Comparison of ENCODE assay signal across 11 cellular contexts in genomic region chr9:93128011-93128714, GRCh38. TPM values are rescaled to one million over a fixed set of nuclear protein-coding genes. Genes with fewer than 3 reads are reported as not detected.
A peak's percentile ranks its signal among the peaks of the same experiment; 100 is the strongest.
DNase-seq lines count a peak whose midpoint lies in the region; ATAC-seq and TF ChIP-seq lines count a peak whose summit lies in the region.
"Had no signal": no experiment of that assay in that cellular context is flagged by ENCODE, and none has a peak within 500 bp of the region (broad histone marks: within the 10 kb centered on the region; RNA-seq: fewer than 3 reads in every experiment).

No MANE protein-coding gene starts in this region.

- H3K27me3 ChIP-seq in RWPE2 (ENCODE audit: insufficient read depth, poor library complexity, severe bottlenecking) (no peaks in the 10 kb centered on the region), ascending aorta (no peaks in the 10 kb centered on the region), lower lobe of right lung (ENCODE audit: low read depth) (no peaks in the 10 kb centered on the region), stomach smooth muscle (ENCODE audit: control insufficient read depth in 1 of 2, insufficient read depth in 2 of 2, low read length in 2 of 2) (no peaks in the 10 kb centered on the region)

- intact Hi-C loops in ascending aorta (cut with DNase I) (loop anchor here (10.0 kb wide), 1 partner anchor 453 kb away; the partner anchor contains the start of gene IPPK), lower lobe of right lung (cut with DNase I) (no loop called here)

- H3K36me3 ChIP-seq in RWPE2 (ENCODE audit: low read depth) (peaks cover 5% of the 10 kb centered on the region; the same call in 1 of the 2 replicates), ascending aorta (peaks cover 30 to 34% of the 10 kb centered on the region in 2 donors), lower lobe of right lung (peaks cover 29% of the 10 kb centered on the region), stomach smooth muscle (ENCODE audit: control insufficient read depth in 2 of 2, insufficient read depth in 2 of 2, low read length in 2 of 2) (peaks cover 22% of the 10 kb centered on the region in 2 donors)

- no peak overlapping the region for H3K4me3 ChIP-seq in RWPE2 (ENCODE audit: severe bottlenecking)
- H3K4me3 ChIP-seq in ascending aorta = no peak overlapping the region
- H3K4me3 ChIP-seq in lower lobe of right lung = no peak overlapping the region
- no peak overlapping the region for H3K4me3 ChIP-seq in stomach smooth muscle (ENCODE audit: low read length in 2 of 2)

- ATAC-seq in RWPE2 (ENCODE audit: low read depth) = no peak
- ATAC-seq in lower lobe of right lung = no peak
- ATAC-seq in GM18873 (IDR thresholded peaks at IDR 0.05; ENCODE audit: low FRiP score, unreplicated experiment) = no peak
- ATAC-seq: left colon had no signal

- no peaks in the 10 kb centered on the region for H3K9me3 ChIP-seq in RWPE2 (ENCODE audit: severe bottlenecking)
- H3K9me3 ChIP-seq in ascending aorta = no peaks in the 10 kb centered on the region
- no peaks in the 10 kb centered on the region for H3K9me3 ChIP-seq in lower lobe of right lung
- no peaks in the 10 kb centered on the region for H3K9me3 ChIP-seq in stomach smooth muscle (ENCODE audit: control insufficient read depth in 2 of 2, low read length in 2 of 2)

- TF ChIP-seq CTCF in RWPE2 (IDR thresholded peaks at IDR 0.05; ENCODE audit: poor library complexity, severe bottlenecking) = no peak
- TF ChIP-seq CTCF in ascending aorta (IDR thresholded peaks at IDR 0.05) = no peak
- TF ChIP-seq CTCF in lower lobe of right lung (IDR thresholded peaks at IDR 0.05) = no peak

- H3K9ac ChIP-seq in stomach smooth muscle (ENCODE audit: low read length in 2 of 2) = peak overlapping the region; percentile 5 to 47

- DNase-seq in RWPE2 (ENCODE audit: low spot score) (peak; percentile 34), ascending aorta (ENCODE audit: low spot score in 2 of 2) (no peak), lower lobe of right lung (peak; percentile 39), RPMI8226 (no peak), DMS79 (lab: John Stamatoyannopoulos, UW) (no peak)
- DNase-seq: amniotic stem cell, DND-41, NCI-H187 had no signal

- H3K27ac ChIP-seq in RWPE2 (ENCODE audit: poor library complexity, severe bottlenecking) = no peak overlapping the region
- H3K27ac ChIP-seq in ascending aorta = peak overlapping the region; percentile 78 to 99
- peak overlapping the region; percentile 67 for H3K27ac ChIP-seq in lower lobe of right lung
- H3K27ac ChIP-seq in stomach smooth muscle (ENCODE audit: low read length) = peak overlapping the region; percentile 98

- H3K4me1 ChIP-seq in RWPE2 (ENCODE audit: insufficient read depth, poor library complexity, severe bottlenecking) = peaks cover 18% of the 10 kb centered on the region
- peaks cover 43 to 61% of the 10 kb centered on the region in 2 donors for H3K4me1 ChIP-seq in ascending aorta
- H3K4me1 ChIP-seq in lower lobe of right lung = peaks cover 72% of the 10 kb centered on the region
- H3K4me1 ChIP-seq in stomach smooth muscle (ENCODE audit: control insufficient read depth, insufficient read depth, low read length) = peaks cover 82% of the 10 kb centered on the region

RNA-seq across cellular contexts. Expression of gene NINJ1, which starts 5.9 kb away (rescaled TPM):
- total RNA-seq in ascending aorta (156 TPM), lower lobe of right lung (46.6 TPM)

RNA-seq across cellular contexts. Expression of gene CARD19, which starts 32.1 kb away (rescaled TPM):
- total RNA-seq in ascending aorta = 212 TPM
- total RNA-seq in lower lobe of right lung = 25.6 TPM

RNA-seq across cellular contexts. Expression of gene WNK2, which starts 55.8 kb away (rescaled TPM):
- not detected for total RNA-seq in ascending aorta
- 7.7 TPM for total RNA-seq in lower lobe of right lung

Comparison
In these comparisons a context has a peak if more than half of its experiments do, and no peak if none do; other contexts are left out.
1. DNase-seq: peak in RWPE2 (single experiment) and lower lobe of right lung (single experiment); none in ascending aorta (0 of 2), RPMI8226 (single experiment) and DMS79 (single experiment).